Comparison of ENCODE assay signal across 16 cellular contexts in the genomic region with DNA sequence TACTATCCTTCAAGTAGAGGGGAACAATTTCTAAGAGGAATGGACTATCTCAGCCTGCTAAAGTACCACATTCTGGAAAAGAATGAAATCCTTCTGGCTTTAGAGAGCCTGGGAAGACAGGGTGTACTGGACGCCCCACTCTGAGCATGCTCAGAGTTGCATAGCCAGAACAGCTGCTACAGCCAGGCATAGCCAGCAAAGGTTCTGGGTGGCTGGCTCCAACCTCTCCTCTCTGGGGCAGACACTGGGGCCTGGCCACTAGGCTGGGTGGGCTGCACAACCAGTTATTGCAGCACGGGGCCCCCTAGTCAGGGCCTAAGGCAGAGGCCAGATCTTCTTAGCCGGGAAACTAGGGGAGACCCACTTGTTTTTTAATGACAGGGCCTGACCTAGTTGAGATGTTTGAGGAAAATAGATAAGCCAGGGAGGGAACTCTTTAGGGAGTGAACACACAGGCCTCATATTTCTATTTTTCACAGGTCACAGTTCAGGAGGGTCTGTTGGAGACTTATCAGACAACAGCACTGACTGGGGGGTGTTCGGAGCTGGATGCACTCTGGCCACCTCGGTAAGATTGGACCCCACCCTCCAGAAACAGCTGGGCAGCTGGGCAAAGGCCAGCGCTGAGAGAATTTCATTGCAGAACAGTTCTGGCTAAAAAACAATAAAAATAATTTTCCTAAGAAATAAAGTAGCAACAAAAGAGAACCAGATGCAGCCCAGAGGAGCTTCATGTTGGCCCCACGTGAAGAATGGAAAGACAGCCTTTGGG.
DNase-seq lines count a peak whose midpoint lies in the region; ATAC-seq and TF ChIP-seq lines count a peak whose summit lies in the region.
"Had no signal": no experiment of that assay in that cellular context is flagged by ENCODE, and none has a peak within 500 bp of the region (broad histone marks: within the 10 kb centered on the region; RNA-seq: fewer than 3 reads in every experiment).

No MANE protein-coding gene starts in this region.

- no peak for TF ChIP-seq POLR2A in suprapubic skin (IDR thresholded peaks at IDR 0.05)

- POLR2A ChIA-PET in A673 (lab: Charles Lee; ENCODE audit: low non-redundant PET), result no interaction called here

- peaks cover 5% of the 10 kb centered on the region; the same call in 1 of the 2 replicates for H3K9me3 ChIP-seq in SJCRH30 (replicated peaks)
- H3K9me3 ChIP-seq in mucosa of rectum (ENCODE audit: control insufficient read depth in 2 of 2, low read length in 2 of 2), result no peaks in the 10 kb centered on the region
- H3K9me3 ChIP-seq in suprapubic skin, result no peaks in the 10 kb centered on the region
- no peaks in the 10 kb centered on the region for H3K9me3 ChIP-seq in A673 (ENCODE audit: low read depth, low read length, poor library complexity, severe bottlenecking)

- TF ChIP-seq CTCF in suprapubic skin (IDR thresholded peaks at IDR 0.05) (no peak), A673 (conservative IDR thresholded peaks at IDR 0.05; ENCODE audit: low read depth, low read length) (no peak)

- no peak overlapping the region for H3K27ac ChIP-seq in SJCRH30
- peak overlapping the region; percentile 38 to 56 for H3K27ac ChIP-seq in mucosa of rectum (ENCODE audit: low read depth in 2 of 2, low read length in 2 of 2)
- H3K27ac ChIP-seq in suprapubic skin, result peak overlapping the region; percentile 54
- H3K27ac ChIP-seq in A673 (ENCODE audit: low read depth, low read length, poor library complexity, severe bottlenecking), result no peak overlapping the region
- H3K27ac ChIP-seq: epithelial cell of prostate, hepatocyte had no signal

- no peak overlapping the region for H3K4me3 ChIP-seq in SJCRH30
- no peak overlapping the region for H3K4me3 ChIP-seq in mucosa of rectum (ENCODE audit: low read length in 2 of 2)
- no peak overlapping the region for H3K4me3 ChIP-seq in suprapubic skin
- no peak overlapping the region for H3K4me3 ChIP-seq in A673 (ENCODE audit: low read depth, low read length, poor library complexity, severe bottlenecking)
- H3K4me3 ChIP-seq: hepatocyte had no signal

- CTCF ChIA-PET in A673 (lab: Charles Lee), result no interaction called here

- ATAC-seq in HG03460 (IDR thresholded peaks at IDR 0.05; ENCODE audit: unreplicated experiment), result no peak
- ATAC-seq: T-cell had no signal

- H3K4me1 ChIP-seq in SJCRH30 (peaks cover under 1% of the 10 kb centered on the region; the same call in 1 of the 2 replicates), mucosa of rectum (ENCODE audit: control insufficient read depth in 2 of 2, insufficient read depth in 2 of 2, low read length in 2 of 2) (no peaks in the 10 kb centered on the region), suprapubic skin (peaks cover 3% of the 10 kb centered on the region), A673 (ENCODE audit: insufficient read depth, low read length, poor library complexity, severe bottlenecking) (peaks cover 27% of the 10 kb centered on the region)

- H3K36me3 ChIP-seq in SJCRH30 (no peaks in the 10 kb centered on the region), mucosa of rectum (ENCODE audit: control insufficient read depth in 2 of 2, insufficient read depth in 2 of 2, low read length in 2 of 2) (no peaks in the 10 kb centered on the region), suprapubic skin (no peaks in the 10 kb centered on the region), A673 (ENCODE audit: insufficient read depth, low read length, poor library complexity, severe bottlenecking) (no peaks in the 10 kb centered on the region)

- TF ChIP-seq EP300 in suprapubic skin (IDR thresholded peaks at IDR 0.05), result no peak

- 61% methylated on average over 7 of the region's 7 CpGs for WGBS in suprapubic skin

- H3K9ac ChIP-seq in mucosa of rectum (ENCODE audit: low read depth in 1 of 2, low read length in 2 of 2), result no peak overlapping the region

- H3K27me3 ChIP-seq in SJCRH30 (no peaks in the 10 kb centered on the region), mucosa of rectum (ENCODE audit: control insufficient read depth in 2 of 2, insufficient read depth in 2 of 2, low read length in 2 of 2) (no peaks in the 10 kb centered on the region), suprapubic skin (no peaks in the 10 kb centered on the region), A673 (replicated peaks; ENCODE audit: insufficient read depth, low read depth, low read length, poor library complexity) (no peaks in the 10 kb centered on the region)
- H3K27me3 ChIP-seq: hepatocyte had no signal

- peak; percentile 26 to 35 for DNase-seq in SJCRH30
- peak; percentile 45 for DNase-seq in fibroblast of gingiva (ENCODE audit: low read depth)
- DNase-seq in suprapubic skin (ENCODE audit: low spot score in 2 of 2), result no peak
- DNase-seq in A673 (ENCODE audit: low spot score), result no peak
- no peak for DNase-seq in NCI-H1694 treated with DMSO at 0.1 percent for 48 hours (lab: John Stamatoyannopoulos, UW)
- DNase-seq in EL, result no peak
- DNase-seq: activated effector memory CD4-positive, alpha-beta T cell treated with Interleukin-2 at 50 U/mL for 16 hours; GDM1; NCI-H1930; RPMI8226; stimulated activated CD4-positive, alpha-beta T cell treated with anti-CD3 and anti-CD28 coated beads, Interleukin-4, amount 100 ng/mL, for 4 hours; T-cell had no signal

- BruUV-seq in A673 (replicated peaks; lab: Mats Ljungman, UMichigan), result no TSS peak

- intact Hi-C loops in A673 (cut with micrococcal nuclease; ENCODE audit: unreplicated experiment), result loop anchor here (10.0 kb wide), 1 partner anchor 399 kb away; no protein-coding TSS in a partner anchor

Comparison
In these comparisons a context has a peak if more than half of its experiments do, and no peak if none do; other contexts are left out.
1. DNase-seq: peak in SJCRH30 (2 of 2) and fibroblast of gingiva (single experiment); none in suprapubic skin (0 of 2), A673 (single experiment), NCI-H1694 treated with DMSO at 0.1 percent for 48 hours (single experiment) and EL (single experiment).
2. H3K27ac ChIP-seq: peak in mucosa of rectum (2 of 2) and suprapubic skin (single experiment); none in SJCRH30 (single experiment) and A673 (single experiment).